In the genomic region with DNA sequence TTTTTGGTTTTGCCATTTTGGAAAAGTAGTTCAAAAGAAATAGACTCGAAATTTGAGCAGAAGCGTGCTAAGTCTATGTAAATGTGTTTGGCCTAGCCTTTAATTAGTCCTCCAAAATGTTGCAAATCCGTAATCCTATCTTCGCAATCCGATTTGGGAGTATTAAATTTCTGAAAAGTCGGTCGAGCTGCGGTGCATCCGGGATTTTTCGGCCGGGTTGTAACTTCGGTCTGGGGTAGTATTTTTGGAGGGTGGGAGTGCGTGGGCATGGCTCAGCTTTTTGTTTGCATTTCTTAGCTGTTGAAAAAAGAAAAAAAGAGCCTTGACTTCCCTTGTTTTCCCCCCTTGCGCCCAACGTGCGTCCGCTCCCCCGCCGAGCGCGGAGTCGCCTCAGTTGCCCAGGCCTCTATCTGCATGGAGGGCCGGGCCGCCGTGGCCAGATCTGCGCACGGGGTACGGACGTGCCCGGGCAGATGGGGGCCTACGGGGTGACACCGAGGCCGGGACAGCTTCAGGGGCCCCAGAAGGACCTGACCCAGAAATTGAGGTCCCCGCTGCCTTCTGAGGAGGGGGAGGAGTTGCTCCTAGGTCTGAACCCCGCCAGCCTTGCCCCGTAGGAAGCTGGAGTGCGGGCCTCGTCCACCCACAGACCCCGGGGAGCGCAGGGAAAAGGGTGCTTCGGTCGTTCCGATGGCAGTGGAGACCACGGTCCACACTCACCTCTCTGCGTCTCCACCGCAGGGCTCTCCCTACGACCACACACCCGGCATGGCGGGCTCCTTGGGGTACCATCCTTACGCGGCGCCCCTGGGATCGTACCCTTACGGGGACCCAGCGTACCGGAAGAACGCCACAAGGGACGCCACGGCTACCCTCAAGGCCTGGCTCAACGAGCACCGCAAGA, we compare ENCODE assay signal across 8 cellular contexts. TPM values are rescaled to one million over a fixed set of nuclear protein-coding genes. Genes with fewer than 3 reads are reported as not detected.
DNase-seq lines count a peak whose midpoint lies in the region; ATAC-seq and TF ChIP-seq lines count a peak whose summit lies in the region.

No MANE protein-coding gene starts in this region.

- H3K23ac ChIP-seq in mesendoderm (ENCODE audit: low read length) = peak overlapping the region; percentile 45

- H3K4me1 ChIP-seq in HUES48 (ENCODE audit: control insufficient read depth, insufficient read depth, low read length) (peaks cover 28% of the 10 kb centered on the region), mesendoderm (ENCODE audit: control insufficient read depth, low read depth, low read length) (peaks cover 3% of the 10 kb centered on the region), adrenal gland (replicated peaks in 1 of 2) (peaks cover 10 to 18% of the 10 kb centered on the region in 2 donors)

- peaks cover 81% of the 10 kb centered on the region for H3K27me3 Mint-ChIP-seq in brain

- H3K79me2 ChIP-seq in mesendoderm (ENCODE audit: control insufficient read depth, insufficient read depth, low read length) = no peaks in the 10 kb centered on the region

- no peak overlapping the region for H3K18ac ChIP-seq in mesendoderm (ENCODE audit: low read length)

- no peak overlapping the region for H4K5ac ChIP-seq in mesendoderm (ENCODE audit: low read length)

- ATAC-seq in GM18511 (IDR thresholded peaks at IDR 0.05; ENCODE audit: unreplicated experiment) (no peak), HG03354 (IDR thresholded peaks at IDR 0.05; ENCODE audit: poor library complexity, severe bottlenecking, unreplicated experiment) (no peak)

- H3K27ac Mint-ChIP-seq in brain = peak overlapping the region in 4 of 5 experiments; percentile 76 to 98 (median 97)

- no peaks in the 10 kb centered on the region for H3K79me1 ChIP-seq in mesendoderm (ENCODE audit: low read length)

- H2AK5ac ChIP-seq in mesendoderm (ENCODE audit: low read length) = no peak overlapping the region

- H3K27me3 ChIP-seq in HUES48 (ENCODE audit: control insufficient read depth, insufficient read depth, low read length) (peaks cover 78% of the 10 kb centered on the region), mesendoderm (ENCODE audit: insufficient read depth, low read length, poor library complexity) (peaks cover 43% of the 10 kb centered on the region), adrenal gland (peaks cover 65% of the 10 kb centered on the region)

- no peak overlapping the region for H2BK5ac ChIP-seq in mesendoderm (ENCODE audit: low read length)

- peak overlapping the region; percentile 84 to 95 (median 90) for H3K4me3 Mint-ChIP-seq in brain

- no peak overlapping the region for H2BK120ac ChIP-seq in mesendoderm (ENCODE audit: low read depth, low read length)

- H3K9ac ChIP-seq in HUES48 (ENCODE audit: low read depth, low read length) (no peak overlapping the region), mesendoderm (ENCODE audit: low read length) (peak overlapping the region; percentile 51)

- H3K4ac ChIP-seq in mesendoderm (ENCODE audit: low read depth, low read length) = no peak overlapping the region

- H3K9me3 ChIP-seq in HUES48 (ENCODE audit: control insufficient read depth, insufficient read depth, low read length) = no peaks in the 10 kb centered on the region
- H3K9me3 ChIP-seq in adrenal gland (replicated peaks in 1 of 3) = no peaks in the 10 kb centered on the region

- H3K4me3 ChIP-seq in AG10803 (ENCODE audit: low read length) (peak overlapping the region; percentile 87), HUES48 (ENCODE audit: low read depth, low read length) (peak overlapping the region; percentile 67), mesendoderm (ENCODE audit: low read length) (no peak overlapping the region), adrenal gland (peak overlapping the region in 1 of 4 donors; percentile 67)

- H3K4me2 ChIP-seq in mesendoderm (ENCODE audit: low read length) = peak overlapping the region; percentile 1

- H2BK15ac ChIP-seq in mesendoderm (replicated peaks; ENCODE audit: low read depth) = no peak overlapping the region

- peaks cover 0 to 2% (median 0%) of the 10 kb centered on the region in 5 experiments for H3K9me3 Mint-ChIP-seq in brain

- DNase-seq in AG10803 (ENCODE audit: low read depth) (no peak), mesendoderm (no peak), adrenal gland (no peak), islet precursor cell (no peak)

- no peak overlapping the region for H4K8ac ChIP-seq in mesendoderm (ENCODE audit: low read depth, low read length)

- intact Hi-C loops in adrenal gland (cut with DNase I) = loop anchor here (5.0 to 10.0 kb wide), 2 partner anchors 645 to 647 kb away; partner anchors contain the start of gene IRX3 (in 2 of the 2)

- H3K27ac ChIP-seq in HUES48 (ENCODE audit: low read depth, low read length) = no peak overlapping the region
- H3K27ac ChIP-seq in mesendoderm (ENCODE audit: low read depth, low read length) = no peak overlapping the region
- H3K27ac ChIP-seq in adrenal gland = no peak overlapping the region

- no peak for TF ChIP-seq CTCF in AG10803 (conservative IDR thresholded peaks at IDR 0.05; ENCODE audit: low read length)
- no peak for TF ChIP-seq CTCF in brain (conservative IDR thresholded peaks at IDR 0.05)
- TF ChIP-seq CTCF in adrenal gland (IDR thresholded peaks at IDR 0.05) = no peak

- H3K36me3 Mint-ChIP-seq in brain = peaks cover 22% of the 10 kb centered on the region

- H3K4me1 Mint-ChIP-seq in brain = peaks cover 53% of the 10 kb centered on the region

- H3K36me3 ChIP-seq in HUES48 (ENCODE audit: control insufficient read depth, insufficient read depth, low read length) (no peaks in the 10 kb centered on the region), mesendoderm (ENCODE audit: control insufficient read depth, insufficient read depth, low read length) (no peaks in the 10 kb centered on the region), adrenal gland (replicated peaks in 1 of 2) (no peaks in the 10 kb centered on the region)

- no peak for TF ChIP-seq POLR2A in adrenal gland (IDR thresholded peaks at IDR 0.05)

- no CpG with 5 or more reads among the region's 61 CpGs for WGBS in mesendoderm (ENCODE audit: extremely low coverage, insufficient coverage, low lambda C conversion rate)
- 7 to 15% (median 10%) methylated on average over 27 to 61 of the region's 61 CpGs for WGBS in adrenal gland, 4 donors

- H3K56ac ChIP-seq in mesendoderm (ENCODE audit: low read length) = peak overlapping the region; percentile 34

RNA-seq across cellular contexts. Expression of gene IRX5, which starts 1.3 kb away (rescaled TPM):
- polyA plus RNA-seq in brain (ENCODE audit: insufficient read depth, low read depth, low replicate concordance) (7.9 TPM), adrenal gland (1 to 10 TPM in 1 of 3 donors, under 1 TPM in 2; 0.29 to 1.4 (median 0.54) TPM)
- 0.27 TPM for polyA plus RNA-seq in mesendoderm (2013, experiment 1 of 2)
- 0.21 TPM for polyA plus RNA-seq in mesendoderm (2013, experiment 2 of 2)
- 1 to 10 TPM in 6 of 8 donors, under 1 TPM in 2; 0.60 to 4.2 (median 1.8) TPM for total RNA-seq in adrenal gland
